2 cellular contexts compared by ENCODE assay signal in the genomic region with DNA sequence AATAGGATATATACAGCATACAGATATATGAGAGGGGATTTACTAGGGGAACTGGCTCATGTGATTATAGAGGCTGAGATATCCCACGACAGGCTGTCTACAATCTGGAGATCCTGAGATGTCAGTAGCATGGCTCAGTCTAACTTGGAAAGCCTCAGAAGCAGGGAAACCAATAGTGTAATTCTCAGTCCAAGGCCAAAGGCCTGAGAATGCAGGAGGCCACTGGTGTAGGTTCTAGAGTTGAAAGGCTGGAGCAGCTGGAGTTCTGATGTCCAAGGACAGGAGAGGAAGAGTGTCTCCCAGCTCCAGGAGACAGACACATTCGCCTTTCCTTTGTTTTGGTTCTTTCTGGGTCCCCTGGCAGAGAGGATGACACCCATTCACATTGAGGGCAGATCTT.
TF ChIP-seq lines count a peak whose summit lies in the region.

No MANE protein-coding gene starts in this region.

TF ChIP-seq in A549, 52 proteins besides CTCF, POLR2A, EP300 and RAD21:
- TF ChIP-seq ZFP36 (IDR thresholded peaks at IDR 0.05; ENCODE audit: borderline replicate concordance, partially characterized antibody) (no peak), MAFK (IDR thresholded peaks at IDR 0.05; ENCODE audit: partially characterized antibody) (no peak), NPAS2 (CRISPR knock-in tag; IDR thresholded peaks at IDR 0.05; ENCODE audit: borderline replicate concordance) (no peak), CBX2 (IDR thresholded peaks at IDR 0.05; ENCODE audit: borderline replicate concordance, low read depth) (no peak), RCOR1 (IDR thresholded peaks at IDR 0.05; ENCODE audit: low read depth, low read length) (no peak), NFE2L2 (conservative IDR thresholded peaks at IDR 0.05; ENCODE audit: low read length) (no peak), ZNF302 (CRISPR knock-in tag; IDR thresholded peaks at IDR 0.05) (no peak), NR3C1 (IDR thresholded peaks at IDR 0.05) (no peak), FOSB (CRISPR knock-in tag; IDR thresholded peaks at IDR 0.05) (no peak), SREBF2 (IDR thresholded peaks at IDR 0.05) (no peak), CEBPB (IDR thresholded peaks at IDR 0.05) (no peak), ESRRA (IDR thresholded peaks at IDR 0.05; ENCODE audit: borderline replicate concordance, low read length) (no peak), MYC (IDR thresholded peaks at IDR 0.05; ENCODE audit: borderline replicate concordance, low read length) (no peak)
- TF ChIP-seq, protein P1, sequence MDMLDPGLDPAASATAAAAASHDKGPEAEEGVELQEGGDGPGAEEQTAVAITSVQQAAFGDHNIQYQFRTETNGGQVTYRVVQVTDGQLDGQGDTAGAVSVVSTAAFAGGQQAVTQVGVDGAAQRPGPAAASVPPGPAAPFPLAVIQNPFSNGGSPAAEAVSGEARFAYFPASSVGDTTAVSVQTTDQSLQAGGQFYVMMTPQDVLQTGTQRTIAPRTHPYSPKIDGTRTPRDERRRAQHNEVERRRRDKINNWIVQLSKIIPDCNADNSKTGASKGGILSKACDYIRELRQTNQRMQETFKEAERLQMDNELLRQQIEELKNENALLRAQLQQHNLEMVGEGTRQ (IDR thresholded peaks at IDR 0.05), result no peak

TF ChIP-seq in IMR-90, 13 proteins besides CTCF, POLR2A, EP300 and RAD21 (continued from another document):
- TF ChIP-seq SMC3 (IDR thresholded peaks at IDR 0.05; ENCODE audit: low read depth, low read length), result no peak
- TF ChIP-seq BHLHE40 (IDR thresholded peaks at IDR 0.05; ENCODE audit: low read depth, low read length), result no peak
- no peak for TF ChIP-seq MXI1 (IDR thresholded peaks at IDR 0.05; ENCODE audit: borderline replicate concordance, low read depth, low read length)
- TF ChIP-seq, protein P2, sequence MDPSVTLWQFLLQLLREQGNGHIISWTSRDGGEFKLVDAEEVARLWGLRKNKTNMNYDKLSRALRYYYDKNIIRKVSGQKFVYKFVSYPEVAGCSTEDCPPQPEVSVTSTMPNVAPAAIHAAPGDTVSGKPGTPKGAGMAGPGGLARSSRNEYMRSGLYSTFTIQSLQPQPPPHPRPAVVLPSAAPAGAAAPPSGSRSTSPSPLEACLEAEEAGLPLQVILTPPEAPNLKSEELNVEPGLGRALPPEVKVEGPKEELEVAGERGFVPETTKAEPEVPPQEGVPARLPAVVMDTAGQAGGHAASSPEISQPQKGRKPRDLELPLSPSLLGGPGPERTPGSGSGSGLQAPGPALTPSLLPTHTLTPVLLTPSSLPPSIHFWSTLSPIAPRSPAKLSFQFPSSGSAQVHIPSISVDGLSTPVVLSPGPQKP (IDR thresholded peaks at IDR 0.05; ENCODE audit: borderline replicate concordance, low read depth, low read length), result no peak
- TF ChIP-seq FOS (IDR thresholded peaks at IDR 0.05; ENCODE audit: low read depth, low read length), result no peak
- TF ChIP-seq NFE2L2 (IDR thresholded peaks at IDR 0.05; ENCODE audit: low read depth, low read length), result no peak
- no peak for TF ChIP-seq RCOR1 (IDR thresholded peaks at IDR 0.05; ENCODE audit: insufficient replicate concordance, low read length)
- no peak for TF ChIP-seq RFX5 (IDR thresholded peaks at IDR 0.05; ENCODE audit: low read depth, low read length)
- TF ChIP-seq, protein P1 (IDR thresholded peaks at IDR 0.05; ENCODE audit: low read depth, low read length), result no peak
- TF ChIP-seq MAFK (IDR thresholded peaks at IDR 0.05; ENCODE audit: low read depth, low read length), result no peak
- TF ChIP-seq CEBPB (IDR thresholded peaks at IDR 0.05; ENCODE audit: low read depth, low read length), result no peak
